Comparison of ENCODE assay signal across 16 cellular contexts in genomic region chr13:34611678-34612077, GRCh38.
DNase-seq lines count a peak whose midpoint lies in the region; ATAC-seq and TF ChIP-seq lines count a peak whose summit lies in the region.
"Had no signal": no experiment of that assay in that cellular context is flagged by ENCODE, and none has a peak within 500 bp of the region (broad histone marks: within the 10 kb centered on the region; RNA-seq: fewer than 3 reads in every experiment).

No MANE protein-coding gene starts in this region.

- H3K27ac ChIP-seq in fibroblast of lung (ENCODE audit: insufficient read depth, low read length), result no peak overlapping the region
- H3K27ac ChIP-seq: RWPE1, SJCRH30 had no signal

- H3K9ac ChIP-seq in adipocyte (ENCODE audit: low read length), result no peak overlapping the region
- no peak overlapping the region for H3K9ac ChIP-seq in fibroblast of lung (ENCODE audit: insufficient read depth, low read length)

- H3K27ac Mint-ChIP-seq in neural crest cell (ENCODE audit: unreplicated experiment), result peak overlapping the region; percentile 63
- H3K27ac Mint-ChIP-seq: CD4-positive, CD25-positive, alpha-beta regulatory T cell had no signal

- peaks cover 3% of the 10 kb centered on the region for H3K9me3 Mint-ChIP-seq in neural crest cell

- no peaks in the 10 kb centered on the region for H3K9me3 ChIP-seq in adipocyte (ENCODE audit: control insufficient read depth, low read length)
- H3K9me3 ChIP-seq in fibroblast of lung (ENCODE audit: control insufficient read depth, insufficient read depth, low read depth, low read length), result no peaks in the 10 kb centered on the region
- H3K9me3 ChIP-seq: HAP-1, SJCRH30 had no signal

- H3K4me3 Mint-ChIP-seq in neural crest cell, result peak overlapping the region; percentile 5
- H3K4me3 Mint-ChIP-seq: CD4-positive, CD25-positive, alpha-beta regulatory T cell had no signal

- no peaks in the 10 kb centered on the region for H3K4me1 ChIP-seq in adipocyte (ENCODE audit: control insufficient read depth, insufficient read depth, low read length)
- no peaks in the 10 kb centered on the region for H3K4me1 ChIP-seq in fibroblast of lung (ENCODE audit: control insufficient read depth, extremely low read depth, insufficient read depth, low read length)
- H3K4me1 ChIP-seq: HAP-1, SJCRH30 had no signal

- H4K20me1 ChIP-seq in fibroblast of lung (ENCODE audit: control insufficient read depth, extremely low read depth, insufficient read depth, low read length), result no peaks in the 10 kb centered on the region

- H3K4me3 ChIP-seq in adipocyte (ENCODE audit: low read length), result no peak overlapping the region
- H3K4me3 ChIP-seq in fibroblast of lung (replicated peaks in 1 of 4; ENCODE audit: control extremely low read depth in 1 of 4, insufficient read depth in 1 of 4, low read depth in 3 of 4, low read length in 4 of 4), result no peak overlapping the region
- H3K4me3 ChIP-seq: HAP-1, SJCRH30 had no signal

- ATAC-seq in GM19351 (IDR thresholded peaks at IDR 0.05; ENCODE audit: unreplicated experiment), result no peak
- no peak for ATAC-seq in HG03378 (IDR thresholded peaks at IDR 0.05; ENCODE audit: unreplicated experiment)
- ATAC-seq in GM19328 (IDR thresholded peaks at IDR 0.05; ENCODE audit: unreplicated experiment), result no peak

- H3K79me2 ChIP-seq in fibroblast of lung (ENCODE audit: control insufficient read depth, insufficient read depth, low read length), result no peaks in the 10 kb centered on the region

- H3K4me2 ChIP-seq in fibroblast of lung (ENCODE audit: extremely low read depth, insufficient read depth, low read length), result no peak overlapping the region

- H3K4me1 Mint-ChIP-seq in neural crest cell, result peaks cover 52% of the 10 kb centered on the region
- H3K4me1 Mint-ChIP-seq: CD4-positive, CD25-positive, alpha-beta regulatory T cell had no signal

- no peaks in the 10 kb centered on the region for H3K36me3 Mint-ChIP-seq in neural crest cell (ENCODE audit: low read depth)
- H3K36me3 Mint-ChIP-seq: CD4-positive, CD25-positive, alpha-beta regulatory T cell had no signal

- TF ChIP-seq CTCF in fibroblast of lung (conservative IDR thresholded peaks at IDR 0.05 in 1 of 2, IDR thresholded peaks at IDR 0.05 in 1 of 2; ENCODE audit: low read depth in 1 of 2, low read length in 2 of 2), result no peak
- no peak for TF ChIP-seq CTCF in neural crest cell (conservative IDR thresholded peaks at IDR 0.05)

- H3K27me3 Mint-ChIP-seq in neural crest cell (ENCODE audit: low read depth), result no peaks in the 10 kb centered on the region
- H3K27me3 Mint-ChIP-seq: CD4-positive, CD25-positive, alpha-beta regulatory T cell had no signal

- peak; percentile 6 for DNase-seq in EH (ENCODE audit: low read depth)
- peak; percentile 78 for DNase-seq in adipocyte (ENCODE audit: low read depth)
- peak; percentile 43 to 60 for DNase-seq in fibroblast of lung (ENCODE audit: low read depth in 2 of 2)
- no peak for DNase-seq in neural crest cell (ENCODE audit: low read depth, low spot score)
- DNase-seq: AML-193; CD4-positive, CD25-positive, alpha-beta regulatory T cell; DMS79; MV-4-11; NCI-H1436; NCI-H446 treated with DMSO at 0.1 percent for 48 hours; SJCRH30 had no signal

- H2AFZ ChIP-seq in fibroblast of lung (ENCODE audit: low read length), result no peak overlapping the region

- no peaks in the 10 kb centered on the region for H3K36me3 ChIP-seq in adipocyte (ENCODE audit: control insufficient read depth, insufficient read depth, low read length, severe bottlenecking)
- H3K36me3 ChIP-seq in fibroblast of lung (ENCODE audit: control insufficient read depth, insufficient read depth, low read length), result no peaks in the 10 kb centered on the region
- H3K36me3 ChIP-seq: HAP-1, SJCRH30 had no signal

- H3K27me3 ChIP-seq in adipocyte (replicated peaks; ENCODE audit: control insufficient read depth, insufficient read depth, low read length), result peaks cover 5% of the 10 kb centered on the region
- no peaks in the 10 kb centered on the region for H3K27me3 ChIP-seq in fibroblast of lung (ENCODE audit: control insufficient read depth, insufficient read depth, low read length)
- H3K27me3 ChIP-seq: SJCRH30 had no signal
